In genomic region chrX:17779434-17779833, GRCh38 we compare ENCODE assay signal across 29 cellular contexts.
"Had no signal": no experiment of that assay in that cellular context is flagged by ENCODE, and none has a peak within 500 bp of the region (broad histone marks: within the 10 kb centered on the region; RNA-seq: fewer than 3 reads in every experiment).

No MANE protein-coding gene starts in this region.

- H3K27me3 ChIP-seq: ascending aorta, esophagus squamous epithelium, gastroesophageal sphincter, heart right ventricle had no signal

- H3K36me3 Mint-ChIP-seq: activated CD4-positive, alpha-beta memory T cell treated with anti-CD3 and anti-CD28 coated beads for 36 hours; activated naive CD8-positive, alpha-beta T cell treated with anti-CD3 and anti-CD28 coated beads, Interleukin-2, amount 10 ng/mL, durations not matched to agents 7 days and 5 days; brain had no signal

- H3K27me3 Mint-ChIP-seq: activated CD4-positive, alpha-beta memory T cell treated with anti-CD3 and anti-CD28 coated beads for 36 hours; activated CD4-positive, alpha-beta T cell treated with anti-CD3 and anti-CD28 coated beads for 36 hours; activated CD4-positive, alpha-beta T cell treated with anti-CD3 and anti-CD28 coated beads, Interleukin-2, amount 10 ng/mL, durations not matched to agents 24 days and 14 days; activated naive CD8-positive, alpha-beta T cell treated with anti-CD3 and anti-CD28 coated beads, Interleukin-2, amount 10 ng/mL, durations not matched to agents 7 days and 5 days; activated T-cell treated with anti-CD3 and anti-CD28 coated beads, Interleukin-2, amount 50 U/mL, for 24 hours; central memory CD8-positive, alpha-beta T cell had no signal

- H3K4me1 Mint-ChIP-seq: activated CD4-positive, alpha-beta T cell treated with anti-CD3 and anti-CD28 coated beads, Interleukin-2, amount 10 ng/mL, durations not matched to agents 24 days and 14 days; central memory CD8-positive, alpha-beta T cell had no signal

- H3K27ac ChIP-seq: ascending aorta, breast epithelium, coronary artery, epithelial cell of prostate, esophagus squamous epithelium, gastroesophageal sphincter, heart right ventricle had no signal

- H3K27ac Mint-ChIP-seq: activated CD4-positive, alpha-beta memory T cell treated with anti-CD3 and anti-CD28 coated beads for 36 hours; activated CD4-positive, alpha-beta T cell treated with anti-CD3 and anti-CD28 coated beads, Interleukin-2, amount 10 ng/mL, durations not matched to agents 24 days and 14 days; activated CD8-positive, alpha-beta T cell treated with anti-CD3 and anti-CD28 coated beads, Interleukin-2, amount 10 ng/mL, durations not matched to agents 7 days and 5 days; activated naive CD8-positive, alpha-beta T cell treated with anti-CD3 and anti-CD28 coated beads, Interleukin-2, amount 10 ng/mL, durations not matched to agents 7 days and 5 days; activated T-cell treated with anti-CD3 and anti-CD28 coated beads, Interleukin-2, amount 50 U/mL, for 24 hours; activated T-cell treated with anti-CD3 and anti-CD28 coated beads, Interleukin-2, amount 50 U/mL, for 72 hours; T-helper 1 cell treated with Interleukin-12 subunit alpha and Interleukin-12 subunit beta and Interleukin-4 antibody, amounts not matched to agents 30 μg/mL and 1 μg/mL, for 36 hours; T-helper 2 cell treated with Interferon-gamma antibody and Interleukin-4, amounts not matched to agents 5 μg/mL and 100 μg/mL, for 36 hours had no signal

- ATAC-seq: activated CD4-positive, alpha-beta T cell treated with anti-CD3 and anti-CD28 coated beads for 36 hours; activated CD8-positive, alpha-beta T cell treated with anti-CD3 and anti-CD28 coated beads, Interleukin-2, amount 10 ng/mL, durations not matched to agents 7 days and 5 days; activated T-cell treated with anti-CD3 and anti-CD28 coated beads, Interleukin-2, amount 50 U/mL, for 72 hours; gastroesophageal sphincter; heart right ventricle had no signal

- H3K9me3 ChIP-seq: ascending aorta, esophagus squamous epithelium, gastroesophageal sphincter, heart right ventricle had no signal

- DNase-seq: activated CD4-positive, alpha-beta memory T cell treated with anti-CD3 and anti-CD28 coated beads for 36 hours; activated CD4-positive, alpha-beta T cell treated with anti-CD3 and anti-CD28 coated beads for 36 hours; activated CD4-positive, alpha-beta T cell treated with anti-CD3 and anti-CD28 coated beads, Interleukin-2, amount 10 ng/mL, durations not matched to agents 24 days and 14 days; activated CD4-positive, CD25-positive, alpha-beta regulatory T cell; activated CD4-positive, CD25-positive, alpha-beta regulatory T cell treated with anti-CD3 and anti-CD28 coated beads, Interleukin-2, amount 50 U/mL, for 72 hours; activated CD8-positive, alpha-beta memory T cell treated with anti-CD3 and anti-CD28 coated beads, Interleukin-2, amount 50 U/mL, for 48 hours; activated CD8-positive, alpha-beta T cell treated with anti-CD3 and anti-CD28 coated beads, Interleukin-2, amount 10 ng/mL, durations not matched to agents 7 days and 5 days; activated gamma-delta T cell; activated naive CD4-positive, alpha-beta T cell; activated naive CD8-positive, alpha-beta T cell treated with anti-CD3 and anti-CD28 coated beads, Interleukin-2, amount 10 ng/mL, durations not matched to agents 7 days and 5 days; activated T-cell treated with anti-CD3 and anti-CD28 coated beads for 4 hours; activated T-cell treated with anti-CD3 and anti-CD28 coated beads, Interleukin-2, amount 50 U/mL, for 24 hours; activated T-cell treated with anti-CD3 and anti-CD28 coated beads, Interleukin-2, amount 50 U/mL, for 72 hours; dermis blood vessel endothelial cell; effector CD4-positive, alpha-beta T cell; esophagus squamous epithelium; foreskin melanocyte; heart right ventricle; hippocampal formation; T1000 had no signal

- H3K4me3 Mint-ChIP-seq: activated CD4-positive, alpha-beta memory T cell treated with anti-CD3 and anti-CD28 coated beads for 36 hours; activated CD4-positive, alpha-beta T cell treated with anti-CD3 and anti-CD28 coated beads for 36 hours; activated CD4-positive, alpha-beta T cell treated with anti-CD3 and anti-CD28 coated beads, Interleukin-2, amount 10 ng/mL, durations not matched to agents 24 days and 14 days; activated CD8-positive, alpha-beta T cell treated with anti-CD3 and anti-CD28 coated beads, Interleukin-2, amount 10 ng/mL, durations not matched to agents 7 days and 5 days; activated naive CD8-positive, alpha-beta T cell treated with anti-CD3 and anti-CD28 coated beads, Interleukin-2, amount 10 ng/mL, durations not matched to agents 7 days and 5 days; activated T-cell treated with anti-CD3 and anti-CD28 coated beads, Interleukin-2, amount 50 U/mL, for 24 hours; central memory CD8-positive, alpha-beta T cell; T-helper 1 cell treated with Interleukin-12 subunit alpha and Interleukin-12 subunit beta and Interleukin-4 antibody, amounts not matched to agents 30 μg/mL and 1 μg/mL, for 36 hours; T-helper 2 cell treated with Interferon-gamma antibody and Interleukin-4, amounts not matched to agents 5 μg/mL and 100 μg/mL, for 36 hours had no signal

- H3K9me3 Mint-ChIP-seq: activated CD4-positive, alpha-beta memory T cell treated with anti-CD3 and anti-CD28 coated beads for 36 hours; activated naive CD8-positive, alpha-beta T cell treated with anti-CD3 and anti-CD28 coated beads, Interleukin-2, amount 10 ng/mL, durations not matched to agents 7 days and 5 days; activated T-cell treated with anti-CD3 and anti-CD28 coated beads, Interleukin-2, amount 50 U/mL, for 24 hours; central memory CD8-positive, alpha-beta T cell had no signal
